Comparison of ENCODE assay signal across 1 cellular context in the genomic region with DNA sequence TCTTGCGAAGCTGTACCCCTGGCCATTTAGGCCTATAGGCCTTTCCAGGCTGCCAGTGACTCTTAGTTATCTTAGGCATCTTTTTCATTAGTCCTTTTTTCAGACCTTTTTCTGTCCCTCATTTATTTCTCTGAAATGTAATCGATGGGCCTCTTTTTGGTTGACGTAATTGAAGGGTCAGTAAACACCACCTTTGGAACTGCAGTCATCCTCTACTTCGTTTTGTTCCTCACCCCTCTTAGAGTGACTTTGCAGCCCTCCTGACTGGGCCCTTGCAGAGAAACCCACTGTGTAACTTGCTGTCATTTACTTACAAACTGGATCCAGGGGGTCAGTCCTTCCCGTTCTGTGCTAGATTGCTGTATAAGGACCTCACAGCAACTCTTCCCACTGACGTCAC.
TF ChIP-seq lines count a peak whose summit lies in the region.

No MANE protein-coding gene starts in this region.

TF ChIP-seq in IMR-90, 13 proteins besides CTCF, POLR2A, EP300 and RAD21:
- TF ChIP-seq, protein P1, sequence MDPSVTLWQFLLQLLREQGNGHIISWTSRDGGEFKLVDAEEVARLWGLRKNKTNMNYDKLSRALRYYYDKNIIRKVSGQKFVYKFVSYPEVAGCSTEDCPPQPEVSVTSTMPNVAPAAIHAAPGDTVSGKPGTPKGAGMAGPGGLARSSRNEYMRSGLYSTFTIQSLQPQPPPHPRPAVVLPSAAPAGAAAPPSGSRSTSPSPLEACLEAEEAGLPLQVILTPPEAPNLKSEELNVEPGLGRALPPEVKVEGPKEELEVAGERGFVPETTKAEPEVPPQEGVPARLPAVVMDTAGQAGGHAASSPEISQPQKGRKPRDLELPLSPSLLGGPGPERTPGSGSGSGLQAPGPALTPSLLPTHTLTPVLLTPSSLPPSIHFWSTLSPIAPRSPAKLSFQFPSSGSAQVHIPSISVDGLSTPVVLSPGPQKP (IDR thresholded peaks at IDR 0.05; ENCODE audit: borderline replicate concordance, low read depth, low read length): no peak
- no peak for TF ChIP-seq CEBPB (IDR thresholded peaks at IDR 0.05; ENCODE audit: low read depth, low read length)
- TF ChIP-seq FOS (IDR thresholded peaks at IDR 0.05; ENCODE audit: low read depth, low read length): no peak
- no peak for TF ChIP-seq MAZ (IDR thresholded peaks at IDR 0.05; ENCODE audit: borderline replicate concordance, low read depth, low read length)
- TF ChIP-seq MAFK (IDR thresholded peaks at IDR 0.05; ENCODE audit: low read depth, low read length): no peak
- TF ChIP-seq SMC3 (IDR thresholded peaks at IDR 0.05; ENCODE audit: low read depth, low read length): no peak
- no peak for TF ChIP-seq BHLHE40 (IDR thresholded peaks at IDR 0.05; ENCODE audit: low read depth, low read length)
- TF ChIP-seq MXI1 (IDR thresholded peaks at IDR 0.05; ENCODE audit: borderline replicate concordance, low read depth, low read length): no peak
- no peak for TF ChIP-seq RCOR1 (IDR thresholded peaks at IDR 0.05; ENCODE audit: insufficient replicate concordance, low read length)
- no peak for TF ChIP-seq NFE2L2 (IDR thresholded peaks at IDR 0.05; ENCODE audit: low read depth, low read length)
- TF ChIP-seq, protein P2, sequence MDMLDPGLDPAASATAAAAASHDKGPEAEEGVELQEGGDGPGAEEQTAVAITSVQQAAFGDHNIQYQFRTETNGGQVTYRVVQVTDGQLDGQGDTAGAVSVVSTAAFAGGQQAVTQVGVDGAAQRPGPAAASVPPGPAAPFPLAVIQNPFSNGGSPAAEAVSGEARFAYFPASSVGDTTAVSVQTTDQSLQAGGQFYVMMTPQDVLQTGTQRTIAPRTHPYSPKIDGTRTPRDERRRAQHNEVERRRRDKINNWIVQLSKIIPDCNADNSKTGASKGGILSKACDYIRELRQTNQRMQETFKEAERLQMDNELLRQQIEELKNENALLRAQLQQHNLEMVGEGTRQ (IDR thresholded peaks at IDR 0.05; ENCODE audit: low read depth, low read length): no peak
- TF ChIP-seq RFX5 (IDR thresholded peaks at IDR 0.05; ENCODE audit: low read depth, low read length): no peak
- TF ChIP-seq CHD1 (IDR thresholded peaks at IDR 0.05; ENCODE audit: low read depth, low read length): no peak
